Comparison of ENCODE assay signal across 22 cellular contexts in genomic region chrX:1734806-1735205, GRCh38.
DNase-seq lines count a peak whose midpoint lies in the region; ATAC-seq and TF ChIP-seq lines count a peak whose summit lies in the region.
"Had no signal": no experiment of that assay in that cellular context is flagged by ENCODE, and none has a peak within 500 bp of the region (broad histone marks: within the 10 kb centered on the region; RNA-seq: fewer than 3 reads in every experiment).

No MANE protein-coding gene starts in this region.

- H2AK5ac ChIP-seq in mesendoderm (ENCODE audit: low read length), result no peak overlapping the region

- H2BK5ac ChIP-seq in mesendoderm (ENCODE audit: low read length), result no peak overlapping the region

- H3K9me3 ChIP-seq in RWPE2 (ENCODE audit: severe bottlenecking) (no peaks in the 10 kb centered on the region), BE2C (no peaks in the 10 kb centered on the region)
- H3K9me3 ChIP-seq: MG63 had no signal

- H3K4me1 ChIP-seq in RWPE2 (ENCODE audit: insufficient read depth, poor library complexity, severe bottlenecking), result no peaks in the 10 kb centered on the region
- no peaks in the 10 kb centered on the region for H3K4me1 ChIP-seq in mesendoderm (ENCODE audit: control insufficient read depth, low read depth, low read length)
- no peaks in the 10 kb centered on the region for H3K4me1 ChIP-seq in BE2C

- no peaks in the 10 kb centered on the region for H3K79me2 ChIP-seq in mesendoderm (ENCODE audit: control insufficient read depth, insufficient read depth, low read length)

- no peak overlapping the region for H2BK15ac ChIP-seq in mesendoderm (replicated peaks; ENCODE audit: low read depth)

- TF ChIP-seq CTCF in RWPE2 (IDR thresholded peaks at IDR 0.05; ENCODE audit: poor library complexity, severe bottlenecking), result no peak
- TF ChIP-seq CTCF in BE2C (IDR thresholded peaks at IDR 0.05; ENCODE audit: low read depth, low read length), result no peak

- no peak overlapping the region for H3K18ac ChIP-seq in mesendoderm (ENCODE audit: low read length)

- H3K56ac ChIP-seq in mesendoderm (ENCODE audit: low read length), result no peak overlapping the region

- no peak overlapping the region for H3K4me2 ChIP-seq in mesendoderm (ENCODE audit: low read length)
- H3K4me2 ChIP-seq: BLaER1 treated with 17β-estradiol and CSF1 and Interleukin-3, amounts not matched to agents 10 nM and 100 nM had no signal

- no peaks in the 10 kb centered on the region for H3K27me3 ChIP-seq in RWPE2 (ENCODE audit: insufficient read depth, poor library complexity, severe bottlenecking)
- no peaks in the 10 kb centered on the region for H3K27me3 ChIP-seq in mesendoderm (ENCODE audit: insufficient read depth, low read length, poor library complexity)
- no peaks in the 10 kb centered on the region for H3K27me3 ChIP-seq in BE2C
- H3K27me3 ChIP-seq: BLaER1 treated with 17β-estradiol and CSF1 and Interleukin-3, amounts not matched to agents 10 nM and 100 nM; MG63 had no signal

- no peak overlapping the region for H4K5ac ChIP-seq in mesendoderm (ENCODE audit: low read length)

- peak; percentile 30 for DNase-seq in activated CD8-positive, alpha-beta memory T cell treated with anti-CD3 and anti-CD28 coated beads for 24 hours
- DNase-seq in activated CD8-positive, alpha-beta memory T cell treated with anti-CD3 and anti-CD28 coated beads, Interleukin-2, amount 50 U/mL, for 48 hours, result no peak
- DNase-seq in KBM-7, result peak; percentile 27
- DNase-seq in RWPE2 (ENCODE audit: low spot score), result no peak
- peak; percentile 11 for DNase-seq in mesendoderm
- DNase-seq in BE2C, result no peak
- no peak for DNase-seq in stimulated activated naive CD4-positive, alpha-beta T cell treated with Interleukin-2 at 50 U/mL for 16 hours (lab: John Stamatoyannopoulos, UW)
- no peak for DNase-seq in epidermal melanocyte (ENCODE audit: insufficient read length, low spot score)
- DNase-seq: CD4-positive, alpha-beta T cell; EL; Kasumi-1; MG63; NCI-H1694 treated with DMSO at 0.1 percent for 48 hours; NCI-H2081; NCI-H2171; NCI-H345; NCI-H510A treated with DMSO at 0.1 percent for 48 hours; SHP77; T-helper 1 cell had no signal

- no peak overlapping the region for H3K4me3 ChIP-seq in RWPE2 (ENCODE audit: severe bottlenecking)
- no peak overlapping the region for H3K4me3 ChIP-seq in mesendoderm (ENCODE audit: low read length)
- H3K4me3 ChIP-seq in BE2C (ENCODE audit: low read depth, low read length), result no peak overlapping the region
- H3K4me3 ChIP-seq: BLaER1 treated with 17β-estradiol and CSF1 and Interleukin-3, amounts not matched to agents 10 nM and 100 nM; MG63 had no signal

- no peaks in the 10 kb centered on the region for H3K79me1 ChIP-seq in mesendoderm (ENCODE audit: low read length)

- in situ Hi-C loops in KBM-7 (cut with MboI; ENCODE audit: low pct_unique_long_range_greater_than_20kb, low sequenced_read_pairs), result no loop called here

- no CpG with 5 or more reads among the region's 5 CpGs for WGBS in mesendoderm (ENCODE audit: extremely low coverage, insufficient coverage, low lambda C conversion rate)

- H3K4ac ChIP-seq in mesendoderm (ENCODE audit: low read depth, low read length), result no peak overlapping the region

- H4K8ac ChIP-seq in mesendoderm (ENCODE audit: low read depth, low read length), result no peak overlapping the region

- H3K23ac ChIP-seq in mesendoderm (ENCODE audit: low read length), result no peak overlapping the region

- no peak overlapping the region for H2BK120ac ChIP-seq in mesendoderm (ENCODE audit: low read depth, low read length)

- no peak overlapping the region for H3K9ac ChIP-seq in mesendoderm (ENCODE audit: low read length)
- H3K9ac ChIP-seq: BLaER1 treated with 17β-estradiol and CSF1 and Interleukin-3, amounts not matched to agents 10 nM and 100 nM had no signal

- H3K36me3 ChIP-seq in RWPE2 (ENCODE audit: low read depth), result no peaks in the 10 kb centered on the region
- H3K36me3 ChIP-seq in mesendoderm (ENCODE audit: control insufficient read depth, insufficient read depth, low read length), result no peaks in the 10 kb centered on the region
- no peaks in the 10 kb centered on the region for H3K36me3 ChIP-seq in BE2C
- H3K36me3 ChIP-seq: MG63 had no signal

- H3K27ac ChIP-seq in RWPE2 (ENCODE audit: poor library complexity, severe bottlenecking) (no peak overlapping the region), mesendoderm (ENCODE audit: low read depth, low read length) (no peak overlapping the region)
- H3K27ac ChIP-seq: BLaER1 treated with 17β-estradiol and CSF1 and Interleukin-3, amounts not matched to agents 10 nM and 100 nM had no signal

- peak; percentile 42; the same call in 2 of the 3 replicates for ATAC-seq in RWPE2 (ENCODE audit: low read depth)
- ATAC-seq: HCT116, HepG2 had no signal

Comparison
In these comparisons a context has a peak if more than half of its experiments do, and no peak if none do; other contexts are left out.
1. DNase-seq: peak in activated CD8-positive, alpha-beta memory T cell treated with anti-CD3 and anti-CD28 coated beads for 24 hours (single experiment), KBM-7 (single experiment) and mesendoderm (single experiment); none in activated CD8-positive, alpha-beta memory T cell treated with anti-CD3 and anti-CD28 coated beads, Interleukin-2, amount 50 U/mL, for 48 hours (single experiment), RWPE2 (single experiment), BE2C (single experiment), stimulated activated naive CD4-positive, alpha-beta T cell treated with Interleukin-2 at 50 U/mL for 16 hours (single experiment) and epidermal melanocyte (single experiment).